In the genomic region with DNA sequence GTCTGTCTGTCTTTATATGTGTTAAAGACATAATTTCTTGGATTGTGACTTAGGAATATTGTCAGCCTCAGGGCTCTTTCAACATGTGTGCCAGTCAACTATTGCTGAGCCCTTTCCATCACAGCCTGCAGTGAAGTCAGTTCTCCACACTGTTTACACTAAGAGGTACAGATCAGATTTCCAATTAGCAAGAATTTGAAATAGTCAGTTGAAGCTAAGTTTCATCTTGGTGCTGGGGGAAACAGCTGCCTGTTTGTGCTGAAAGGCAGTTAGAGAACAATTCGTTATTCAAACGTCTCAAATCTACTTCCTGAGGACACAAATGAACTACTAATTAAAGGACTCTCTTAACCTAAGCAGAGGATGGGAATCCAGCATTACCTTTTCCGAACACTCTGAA, we compare ENCODE assay signal across 1 cellular context.
TF ChIP-seq lines count a peak whose summit lies in the region.

No MANE protein-coding gene starts in this region.

TF ChIP-seq in WTC11, 78 proteins besides CTCF, POLR2A, EP300 and RAD21 (continued from another document):
- TF ChIP-seq, protein P1, sequence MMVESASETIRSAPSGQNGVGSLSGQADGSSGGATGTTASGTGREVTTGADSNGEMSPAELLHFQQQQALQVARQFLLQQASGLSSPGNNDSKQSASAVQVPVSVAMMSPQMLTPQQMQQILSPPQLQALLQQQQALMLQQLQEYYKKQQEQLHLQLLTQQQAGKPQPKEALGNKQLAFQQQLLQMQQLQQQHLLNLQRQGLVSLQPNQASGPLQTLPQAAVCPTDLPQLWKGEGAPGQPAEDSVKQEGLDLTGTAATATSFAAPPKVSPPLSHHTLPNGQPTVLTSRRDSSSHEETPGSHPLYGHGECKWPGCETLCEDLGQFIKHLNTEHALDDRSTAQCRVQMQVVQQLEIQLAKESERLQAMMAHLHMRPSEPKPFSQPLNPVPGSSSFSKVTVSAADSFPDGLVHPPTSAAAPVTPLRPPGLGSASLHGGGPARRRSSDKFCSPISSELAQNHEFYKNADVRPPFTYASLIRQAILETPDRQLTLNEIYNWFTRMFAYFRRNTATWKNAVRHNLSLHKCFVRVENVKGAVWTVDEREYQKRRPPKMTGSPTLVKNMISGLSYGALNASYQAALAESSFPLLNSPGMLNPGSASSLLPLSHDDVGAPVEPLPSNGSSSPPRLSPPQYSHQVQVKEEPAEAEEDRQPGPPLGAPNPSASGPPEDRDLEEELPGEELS (CRISPR knock-in tag; IDR thresholded peaks at IDR 0.05) = no peak
- TF ChIP-seq SMAD4 (CRISPR knock-in tag; IDR thresholded peaks at IDR 0.05) = no peak
- no peak for TF ChIP-seq PRRX2 (CRISPR knock-in tag; IDR thresholded peaks at IDR 0.05)
- TF ChIP-seq, protein P2, sequence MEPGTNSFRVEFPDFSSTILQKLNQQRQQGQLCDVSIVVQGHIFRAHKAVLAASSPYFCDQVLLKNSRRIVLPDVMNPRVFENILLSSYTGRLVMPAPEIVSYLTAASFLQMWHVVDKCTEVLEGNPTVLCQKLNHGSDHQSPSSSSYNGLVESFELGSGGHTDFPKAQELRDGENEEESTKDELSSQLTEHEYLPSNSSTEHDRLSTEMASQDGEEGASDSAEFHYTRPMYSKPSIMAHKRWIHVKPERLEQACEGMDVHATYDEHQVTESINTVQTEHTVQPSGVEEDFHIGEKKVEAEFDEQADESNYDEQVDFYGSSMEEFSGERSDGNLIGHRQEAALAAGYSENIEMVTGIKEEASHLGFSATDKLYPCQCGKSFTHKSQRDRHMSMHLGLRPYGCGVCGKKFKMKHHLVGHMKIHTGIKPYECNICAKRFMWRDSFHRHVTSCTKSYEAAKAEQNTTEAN (CRISPR knock-in tag; IDR thresholded peaks at IDR 0.05) = no peak
- TF ChIP-seq NR3C1 (CRISPR knock-in tag; conservative IDR thresholded peaks at IDR 0.05; ENCODE audit: low read depth) = no peak
- TF ChIP-seq, protein P3, sequence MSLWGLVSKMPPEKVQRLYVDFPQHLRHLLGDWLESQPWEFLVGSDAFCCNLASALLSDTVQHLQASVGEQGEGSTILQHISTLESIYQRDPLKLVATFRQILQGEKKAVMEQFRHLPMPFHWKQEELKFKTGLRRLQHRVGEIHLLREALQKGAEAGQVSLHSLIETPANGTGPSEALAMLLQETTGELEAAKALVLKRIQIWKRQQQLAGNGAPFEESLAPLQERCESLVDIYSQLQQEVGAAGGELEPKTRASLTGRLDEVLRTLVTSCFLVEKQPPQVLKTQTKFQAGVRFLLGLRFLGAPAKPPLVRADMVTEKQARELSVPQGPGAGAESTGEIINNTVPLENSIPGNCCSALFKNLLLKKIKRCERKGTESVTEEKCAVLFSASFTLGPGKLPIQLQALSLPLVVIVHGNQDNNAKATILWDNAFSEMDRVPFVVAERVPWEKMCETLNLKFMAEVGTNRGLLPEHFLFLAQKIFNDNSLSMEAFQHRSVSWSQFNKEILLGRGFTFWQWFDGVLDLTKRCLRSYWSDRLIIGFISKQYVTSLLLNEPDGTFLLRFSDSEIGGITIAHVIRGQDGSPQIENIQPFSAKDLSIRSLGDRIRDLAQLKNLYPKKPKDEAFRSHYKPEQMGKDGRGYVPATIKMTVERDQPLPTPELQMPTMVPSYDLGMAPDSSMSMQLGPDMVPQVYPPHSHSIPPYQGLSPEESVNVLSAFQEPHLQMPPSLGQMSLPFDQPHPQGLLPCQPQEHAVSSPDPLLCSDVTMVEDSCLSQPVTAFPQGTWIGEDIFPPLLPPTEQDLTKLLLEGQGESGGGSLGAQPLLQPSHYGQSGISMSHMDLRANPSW (CRISPR knock-in tag; conservative IDR thresholded peaks at IDR 0.05; ENCODE audit: low read depth) = no peak
- TF ChIP-seq CREB1 (CRISPR knock-in tag; IDR thresholded peaks at IDR 0.05) = no peak
- no peak for TF ChIP-seq GTF2I (CRISPR knock-in tag; conservative IDR thresholded peaks at IDR 0.05)
- no peak for TF ChIP-seq MYBL2 (CRISPR knock-in tag; IDR thresholded peaks at IDR 0.05)
